18 cellular contexts compared by ENCODE assay signal in the genomic region with DNA sequence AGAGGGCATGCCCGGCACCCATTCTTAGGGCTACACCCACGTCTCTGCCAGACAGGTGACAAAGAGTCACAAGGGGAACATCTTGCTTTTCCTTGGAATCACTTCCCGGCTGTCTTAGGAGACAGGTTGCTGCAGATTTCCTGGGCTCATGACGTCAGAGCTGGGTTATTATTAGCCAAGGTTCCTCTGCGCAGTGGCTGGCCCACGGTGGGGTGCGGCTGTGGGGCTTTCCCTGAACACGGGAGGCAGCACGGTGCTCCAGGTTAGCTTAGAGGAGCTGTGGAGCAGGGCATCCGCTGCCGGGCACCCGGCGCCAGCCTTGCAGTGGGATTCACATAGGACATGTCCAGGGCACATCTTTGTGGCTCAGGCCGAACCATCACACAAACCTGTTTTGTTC.
A peak's percentile ranks its signal among the peaks of the same experiment; 100 is the strongest.
DNase-seq lines count a peak whose midpoint lies in the region; TF ChIP-seq lines count a peak whose summit lies in the region.
"Had no signal": no experiment of that assay in that cellular context is flagged by ENCODE, and none has a peak within 500 bp of the region (broad histone marks: within the 10 kb centered on the region; RNA-seq: fewer than 3 reads in every experiment).

No MANE protein-coding gene starts in this region.

- no peak overlapping the region for H2AK5ac ChIP-seq in mesenchymal stem cell (ENCODE audit: low read length, severe bottlenecking)

- H3K27ac ChIP-seq in mammary epithelial cell (ENCODE audit: insufficient read depth, low read depth, low read length) (peak overlapping the region; percentile 20), breast epithelium (peak overlapping the region in 1 of 2 donors; percentile 3), mesenchymal stem cell (ENCODE audit: low read length, poor library complexity, severe bottlenecking) (peak overlapping the region; percentile 39), GM23248 (no peak overlapping the region)
- H3K27ac ChIP-seq: 22Rv1 had no signal

- H2BK15ac ChIP-seq in mesenchymal stem cell (ENCODE audit: low read depth, poor library complexity, severe bottlenecking), result no peak overlapping the region

- TF ChIP-seq POLR2A in breast epithelium (IDR thresholded peaks at IDR 0.05), result no peak

- H3K4me2 ChIP-seq in mammary epithelial cell (ENCODE audit: insufficient read depth, low read depth, low read length) (no peak overlapping the region), mesenchymal stem cell (ENCODE audit: low read length, poor library complexity, severe bottlenecking) (peak overlapping the region; percentile 35), GM23248 (ENCODE audit: unreplicated experiment) (no peak overlapping the region)

- no peak overlapping the region for H3K23ac ChIP-seq in mesenchymal stem cell (ENCODE audit: low read length in 2 of 2)

- no peak overlapping the region for H3K4ac ChIP-seq in mesenchymal stem cell (ENCODE audit: low read depth in 1 of 2, low read length in 2 of 2)

- no peaks in the 10 kb centered on the region for H3K27me3 ChIP-seq in mammary epithelial cell (ENCODE audit: insufficient read depth, low read length)
- H3K27me3 ChIP-seq in breast epithelium, result no peaks in the 10 kb centered on the region
- H3K27me3 ChIP-seq in mesenchymal stem cell (ENCODE audit: control insufficient read depth in 1 of 2, insufficient read depth in 1 of 2, low read length in 2 of 2), result no peaks in the 10 kb centered on the region
- no peaks in the 10 kb centered on the region for H3K27me3 ChIP-seq in GM23248 (replicated peaks; ENCODE audit: insufficient read depth)
- H3K27me3 ChIP-seq: BE2C had no signal

- H2BK12ac ChIP-seq in mesenchymal stem cell (ENCODE audit: low read length in 2 of 2), result no peak overlapping the region

- H3K4me3 ChIP-seq in mammary epithelial cell (replicated peaks in 1 of 3; ENCODE audit: insufficient read depth in 1 of 3, low read depth in 2 of 3, low read length in 3 of 3) (no peak overlapping the region), breast epithelium (no peak overlapping the region), epithelial cell of proximal tubule (ENCODE audit: low read depth, low read length) (no peak overlapping the region), mesenchymal stem cell (ENCODE audit: insufficient read depth in 1 of 2, low read depth in 1 of 2, low read length in 2 of 2) (no peak overlapping the region), GM23248 (no peak overlapping the region)

- H2BK120ac ChIP-seq in mesenchymal stem cell (ENCODE audit: low read depth, low read length), result no peak overlapping the region

- DNase-seq in mammary epithelial cell (peak; percentile 58), breast epithelium (ENCODE audit: low spot score in 2 of 2) (no peak), epithelial cell of proximal tubule (ENCODE audit: low read depth) (peak; percentile 23), mesenchymal stem cell (no peak), ureter (ENCODE audit: low spot score) (no peak), HEK293T (ENCODE audit: extremely low spot score) (no peak), NCI-H2081 treated with DMSO at 0.1 percent for 48 hours (lab: John Stamatoyannopoulos, UW) (no peak), GM23248 (no peak)
- DNase-seq: BE2C; CD4-positive, alpha-beta memory T cell; HCEC 1CT; KBM-7; NCI-H1417 treated with DMSO at 0.1 percent for 48 hours; NCI-H1930; NCI-H2171; NCI-H446; NCI-H69 had no signal

- H3K79me1 ChIP-seq in mesenchymal stem cell (replicated peaks; ENCODE audit: low read length, poor library complexity, severe bottlenecking), result no peaks in the 10 kb centered on the region

- no peak overlapping the region for H4K8ac ChIP-seq in mesenchymal stem cell (ENCODE audit: low read length)

- TF ChIP-seq CTCF in mammary epithelial cell (conservative IDR thresholded peaks at IDR 0.05 in 1 of 2, IDR thresholded peaks at IDR 0.05 in 1 of 2; ENCODE audit: extremely low read depth in 1 of 2, insufficient read depth in 1 of 2, low read depth in 1 of 2, low read length in 2 of 2) (no peak), breast epithelium (IDR thresholded peaks at IDR 0.05) (no peak), epithelial cell of proximal tubule (conservative IDR thresholded peaks at IDR 0.05; ENCODE audit: low read depth, low read length) (no peak)

- in situ Hi-C loops in mammary epithelial cell (cut with MboI; ENCODE audit: low sequenced_read_pairs in 2 of 2) (no loop called here), GM23248 (cut with MboI) (no loop called here)

- no peak overlapping the region for H2BK5ac ChIP-seq in mesenchymal stem cell (ENCODE audit: low read depth, low read length, poor library complexity, severe bottlenecking)

- peaks cover 3% of the 10 kb centered on the region for H3K79me2 ChIP-seq in mammary epithelial cell (ENCODE audit: insufficient read depth, low read length)
- no peaks in the 10 kb centered on the region for H3K79me2 ChIP-seq in GM23248 (ENCODE audit: insufficient read depth)

- H3K36me3 ChIP-seq in mammary epithelial cell (ENCODE audit: insufficient read depth, low read length), result peaks cover 19% of the 10 kb centered on the region
- H3K36me3 ChIP-seq in breast epithelium, result no peaks in the 10 kb centered on the region
- peaks cover 30 to 69% of the 10 kb centered on the region in 2 experiments for H3K36me3 ChIP-seq in mesenchymal stem cell (ENCODE audit: control insufficient read depth in 1 of 2, insufficient read depth in 2 of 2, low read depth in 1 of 2, low read length in 2 of 2)
- 0 out of 2 replicates have a peak, but pooled peaks cover 3% of the 10 kb centered on the region for H3K36me3 ChIP-seq in GM23248 (ENCODE audit: low read depth)
- H3K36me3 ChIP-seq: BE2C had no signal

- H3K9me3 ChIP-seq in mammary epithelial cell (replicated peaks; ENCODE audit: insufficient read depth, low read length) (no peaks in the 10 kb centered on the region), breast epithelium (no peaks in the 10 kb centered on the region), mesenchymal stem cell (ENCODE audit: control insufficient read depth, low read length) (no peaks in the 10 kb centered on the region), GM23248 (ENCODE audit: low read depth) (no peaks in the 10 kb centered on the region)
- H3K9me3 ChIP-seq: BE2C had no signal

- peaks cover 11% of the 10 kb centered on the region for H3K4me1 ChIP-seq in mammary epithelial cell (ENCODE audit: insufficient read depth, low read length)
- no peaks in the 10 kb centered on the region for H3K4me1 ChIP-seq in breast epithelium
- peaks cover 22% of the 10 kb centered on the region for H3K4me1 ChIP-seq in mesenchymal stem cell (ENCODE audit: control insufficient read depth, insufficient read depth, low read depth, low read length)
- no peaks in the 10 kb centered on the region for H3K4me1 ChIP-seq in GM23248 (ENCODE audit: insufficient read depth)
- H3K4me1 ChIP-seq: BE2C had no signal

- no peaks in the 10 kb centered on the region for H4K20me1 ChIP-seq in mammary epithelial cell (ENCODE audit: insufficient read depth, low read length)
- H4K20me1 ChIP-seq in GM23248 (ENCODE audit: insufficient read depth), result no peaks in the 10 kb centered on the region

- no peak overlapping the region for H3K18ac ChIP-seq in mesenchymal stem cell (ENCODE audit: low read depth in 1 of 2, low read length in 2 of 2)

- WGBS in mammary epithelial cell (ENCODE audit: low coverage, missing lambda C conversion rate), result 34% methylated on average over 11 of the region's 14 CpGs
- 96% methylated on average over 9 of the region's 14 CpGs for WGBS in mesenchymal stem cell
- 96 to 98% methylated on average over 13 to 14 of the region's 14 CpGs for WGBS in GM23248 (ENCODE audit: low coverage in 1 of 2, low lambda C conversion rate in 2 of 2, missing lambda C conversion rate in 2 of 2), 2 experiments

- no peaks in the 10 kb centered on the region for H3K9me2 ChIP-seq in GM23248 (ENCODE audit: insufficient read depth)

- H4K91ac ChIP-seq in mesenchymal stem cell (ENCODE audit: low read length), result no peak overlapping the region

- H2AFZ ChIP-seq in mammary epithelial cell (ENCODE audit: low read depth, low read length), result no peak overlapping the region
- no peak overlapping the region for H2AFZ ChIP-seq in mesenchymal stem cell (ENCODE audit: low read depth, low read length)
- no peak overlapping the region for H2AFZ ChIP-seq in GM23248

- no peaks in the 10 kb centered on the region for H3F3A ChIP-seq in GM23248 (ENCODE audit: insufficient read depth)

- H3K9ac ChIP-seq in mammary epithelial cell (ENCODE audit: insufficient read depth, low read length), result no peak overlapping the region
- H3K9ac ChIP-seq in mesenchymal stem cell (ENCODE audit: low read length), result no peak overlapping the region
- H3K9ac ChIP-seq in GM23248, result no peak overlapping the region

- POLR2A ChIA-PET in HEK293T (lab: Yijun Ruan, JAX), result no interaction called here

- CTCF ChIA-PET in mammary epithelial cell (lab: Charles Lee; ENCODE audit: low non-redundant PET) (no interaction called here), HEK293T (lab: Yijun Ruan, JAX) (no interaction called here)

- dilution Hi-C loops in mammary epithelial cell (cut with HindIII; ENCODE audit: low sequenced_read_pairs), result no loop called here

- intact Hi-C loops in mammary epithelial cell (cut with micrococcal nuclease) (no loop called here), breast epithelium (cut with DNase I; ENCODE audit: low total_unique reads) (no loop called here)

- H3K14ac ChIP-seq in mesenchymal stem cell (ENCODE audit: low read length in 2 of 2), result no peak overlapping the region

- no TSS peak for BruUV-seq in mammary epithelial cell (replicated peaks; lab: Mats Ljungman, UMichigan)

TF ChIP-seq in HEK293T, 16 proteins besides CTCF, POLR2A, EP300 and RAD21:
- TF ChIP-seq CTBP1 (IDR thresholded peaks at IDR 0.05; ENCODE audit: borderline replicate concordance) (no peak), NFRKB (IDR thresholded peaks at IDR 0.05) (no peak), BHLHE40 (IDR thresholded peaks at IDR 0.05; ENCODE audit: borderline replicate concordance) (no peak), FOXK2 (IDR thresholded peaks at IDR 0.05) (no peak), L3MBTL2 (conservative IDR thresholded peaks at IDR 0.05) (no peak), ELF4 (IDR thresholded peaks at IDR 0.05) (no peak), FOXA1 (IDR thresholded peaks at IDR 0.05) (no peak), ZNF384 (IDR thresholded peaks at IDR 0.05) (no peak), SUZ12 (IDR thresholded peaks at IDR 0.05) (no peak), TARDBP (IDR thresholded peaks at IDR 0.05) (no peak), SP1 (IDR thresholded peaks at IDR 0.05) (no peak), LEF1 (IDR thresholded peaks at IDR 0.05; ENCODE audit: borderline replicate concordance) (no peak)

Comparison
In these comparisons a context has a peak if more than half of its experiments do, and no peak if none do; other contexts are left out.
1. DNase-seq: peak in mammary epithelial cell (single experiment) and epithelial cell of proximal tubule (single experiment); none in breast epithelium (0 of 2), mesenchymal stem cell (single experiment), ureter (single experiment), HEK293T (single experiment), NCI-H2081 treated with DMSO at 0.1 percent for 48 hours (single experiment) and GM23248 (single experiment).